In genomic region chr10:102102421-102102820, GRCh38 we compare ENCODE assay signal across 30 cellular contexts.
"Had no signal": no experiment of that assay in that cellular context is flagged by ENCODE, and none has a peak within 500 bp of the region (broad histone marks: within the 10 kb centered on the region; RNA-seq: fewer than 3 reads in every experiment).

No MANE protein-coding gene starts in this region.

- H3K36me3 ChIP-seq: breast epithelium, MG63 had no signal

- H3K4me1 ChIP-seq: breast epithelium, SJCRH30 had no signal

- ATAC-seq: Panc1 had no signal

- H3K27ac ChIP-seq: breast epithelium, SJCRH30 had no signal

- H3K4me3 Mint-ChIP-seq: activated B cell treated with CpG ODN at 0.5 μM for 24 hours; activated CD4-positive, alpha-beta T cell treated with anti-CD3 and anti-CD28 coated beads, Interleukin-2, amount 10 ng/mL, durations not matched to agents 24 days and 14 days; activated naive CD4-positive, alpha-beta T cell treated with anti-CD3 and anti-CD28 coated beads, Interleukin-2, amount 50 U/mL, for 24 hours had no signal

- H3K9ac ChIP-seq: SK-N-SH had no signal

- H3K9me3 Mint-ChIP-seq: activated B cell treated with CpG ODN at 0.5 μM for 24 hours; activated CD4-positive, alpha-beta T cell treated with anti-CD3 and anti-CD28 coated beads, Interleukin-2, amount 10 ng/mL, durations not matched to agents 24 days and 14 days; activated naive CD4-positive, alpha-beta T cell treated with anti-CD3 and anti-CD28 coated beads, Interleukin-2, amount 50 U/mL, for 24 hours; activated T-helper 2 cell treated with anti-CD3 and anti-CD28 coated beads, Interferon-gamma antibody, Interleukin-2, Interleukin-4, amounts not matched to agents 10 μg/mL and 5 μg/mL and 100 μg/mL, durations not matched to agents 14 hours and 24 hours and 36 hours had no signal

- H3K27me3 Mint-ChIP-seq: activated B cell treated with CpG ODN at 0.5 μM for 24 hours; activated CD4-positive, alpha-beta T cell treated with anti-CD3 and anti-CD28 coated beads, Interleukin-2, amount 10 ng/mL, durations not matched to agents 24 days and 14 days; activated naive CD4-positive, alpha-beta T cell treated with anti-CD3 and anti-CD28 coated beads, Interleukin-2, amount 50 U/mL, for 24 hours had no signal

- H3K27ac Mint-ChIP-seq: activated B cell treated with CpG ODN at 0.5 μM for 24 hours; activated CD4-positive, alpha-beta T cell treated with anti-CD3 and anti-CD28 coated beads, Interleukin-2, amount 10 ng/mL, durations not matched to agents 24 days and 14 days; activated naive CD4-positive, alpha-beta T cell treated with anti-CD3 and anti-CD28 coated beads, Interleukin-2, amount 50 U/mL, for 24 hours; activated T-helper 2 cell treated with anti-CD3 and anti-CD28 coated beads, Interferon-gamma antibody, Interleukin-2, Interleukin-4, amounts not matched to agents 10 μg/mL and 5 μg/mL and 100 μg/mL, durations not matched to agents 14 hours and 24 hours and 36 hours had no signal

- H3K9me3 ChIP-seq: breast epithelium, MG63, SJCRH30, SK-N-SH had no signal

- H3K27me3 ChIP-seq: breast epithelium, MG63, SJCRH30 had no signal

- H3K4me3 ChIP-seq: breast epithelium, MG63, SJCRH30 had no signal

- DNase-seq: activated B cell treated with CpG ODN at 0.5 μM for 24 hours; activated CD4-positive, alpha-beta T cell treated with anti-CD3 and anti-CD28 coated beads for 1 hour; activated CD4-positive, alpha-beta T cell treated with anti-CD3 and anti-CD28 coated beads, Interleukin-2, amount 10 ng/mL, durations not matched to agents 24 days and 14 days; activated CD4-positive, alpha-beta T cell treated with anti-CD3 and anti-CD28 coated beads, Interleukin-2, amount 50 U/mL, for 48 hours; activated CD8-positive, alpha-beta memory T cell treated with anti-CD3 and anti-CD28 coated beads for 24 hours; activated gamma-delta T cell treated with Interleukin-2 at 50 U/mL for 16 hours; activated T-cell treated with anti-CD3 and anti-CD28 coated beads, Interleukin-2, amount 50 U/mL, for 48 hours; aorta; caudate nucleus; MG63; MV-4-11; NCI-H1092 treated with DMSO at 0.1 percent for 48 hours; NCI-H1417 treated with DMSO at 0.1 percent for 48 hours; NCI-H1694; NCI-H2029; NCI-H2107; NCI-H345; NCI-H510A treated with DMSO at 0.1 percent for 48 hours; NCI-H69; NK-92 treated with Interleukin-12 subunit alpha and Interleukin-12 subunit beta, amount 100 ng/mL, for 24 hours; OCI-M1; Right ventricle myocardium superior; RPMI8226; SJCRH30; SK-N-SH; SW 1271 had no signal

- H3K4me2 ChIP-seq: SK-N-SH had no signal
